Comparison of ENCODE assay signal across 1 cellular context in the genomic region with DNA sequence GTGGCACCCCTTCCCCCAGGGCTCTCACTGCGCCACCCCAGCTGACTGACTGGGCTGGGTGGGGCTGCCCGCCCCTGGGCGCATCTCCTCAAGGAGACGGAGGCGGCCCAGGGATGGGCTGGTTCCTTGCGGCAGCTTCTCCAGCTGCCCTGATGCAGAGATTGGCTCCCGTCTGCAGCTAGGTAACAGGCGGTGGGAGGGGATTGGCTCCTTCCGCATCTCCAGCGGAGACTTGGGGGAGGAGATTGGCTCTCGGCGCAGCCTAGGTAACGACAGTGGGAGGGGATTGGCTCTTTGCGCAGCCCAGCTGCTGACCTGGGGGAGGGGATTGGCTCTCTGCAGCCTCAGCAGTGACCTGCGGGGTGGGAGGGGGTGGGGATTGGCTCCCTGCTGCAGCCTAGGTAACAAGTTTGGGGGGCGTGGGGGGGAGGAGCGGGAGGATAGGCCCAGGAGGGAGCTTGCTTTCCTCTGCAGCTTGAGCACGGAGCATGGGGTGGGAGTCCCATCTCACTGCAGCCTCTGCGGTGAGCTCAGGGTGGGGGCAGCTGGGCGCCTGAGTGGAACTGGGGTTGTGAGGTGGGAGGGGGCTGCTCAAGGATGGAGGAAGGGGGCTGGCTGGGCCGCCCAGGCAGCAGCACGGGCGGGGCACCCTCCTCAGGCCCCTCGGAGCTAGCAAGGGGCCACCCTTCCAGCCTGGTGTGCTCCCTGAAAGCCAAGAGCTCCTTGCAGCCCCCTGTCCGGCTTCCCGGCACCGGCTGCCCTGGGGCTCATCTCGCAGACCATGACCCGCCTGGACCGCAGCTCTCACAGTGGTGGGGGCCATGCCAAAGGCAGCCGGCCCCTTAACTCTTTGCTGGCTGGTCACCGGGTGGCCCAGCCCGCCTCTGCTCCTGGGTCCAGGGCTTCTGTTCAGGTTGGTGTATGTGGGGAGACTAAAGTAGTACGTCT.
TF ChIP-seq lines count a peak whose summit lies in the region.

No MANE protein-coding gene starts in this region.

TF ChIP-seq in H1, 55 proteins besides CTCF, POLR2A, EP300 and RAD21 (continues in another document):
- TF ChIP-seq BACH1 (IDR thresholded peaks at IDR 0.05; ENCODE audit: low read length) (no peak), BRCA1 (IDR thresholded peaks at IDR 0.05; ENCODE audit: low read depth, low read length) (no peak), SIN3A (conservative IDR thresholded peaks at IDR 0.05 in 1 of 2, IDR thresholded peaks at IDR 0.05 in 1 of 2; ENCODE audit: low read depth in 1 of 2, low read length in 2 of 2) (peak; percentile 39 to 70; a peak in 2 of 4 replicates), SAP30 (IDR thresholded peaks at IDR 0.05; ENCODE audit: insufficient read depth, insufficient replicate concordance, low read length) (peak; percentile 53), TAF1 (IDR thresholded peaks at IDR 0.05; ENCODE audit: low read depth, low read length) (no peak), ATF3 (IDR thresholded peaks at IDR 0.05; ENCODE audit: insufficient read depth, low read depth, low read length) (peak; percentile 46; the same call in 1 of the 2 replicates), SP2 (IDR thresholded peaks at IDR 0.05; ENCODE audit: low read length) (peak; percentile 29; the same call in 1 of the 2 replicates), CBX5 (IDR thresholded peaks at IDR 0.05; ENCODE audit: low read depth, low read length) (no peak), GABPA (IDR thresholded peaks at IDR 0.05; ENCODE audit: borderline replicate concordance, insufficient read depth, low read length) (no peak), SIRT6 (IDR thresholded peaks at IDR 0.05; ENCODE audit: low read length) (no peak), ZNF274 (IDR thresholded peaks at IDR 0.05; ENCODE audit: borderline replicate concordance, extremely low read depth, low read length) (no peak), GTF2F1 (IDR thresholded peaks at IDR 0.05; ENCODE audit: borderline replicate concordance, low read depth, low read length) (no peak), KDM4A (IDR thresholded peaks at IDR 0.05; ENCODE audit: low read depth, low read length, severe bottlenecking) (no peak), SP1 (IDR thresholded peaks at IDR 0.05; ENCODE audit: low read depth, low read length) (peak; percentile 99), JUN (IDR thresholded peaks at IDR 0.05; ENCODE audit: low read depth, low read length) (no peak), HDAC6 (IDR thresholded peaks at IDR 0.05; ENCODE audit: low read depth, low read length) (no peak), BCL11A (IDR thresholded peaks at IDR 0.05; ENCODE audit: low read depth in 2 of 2, low read length in 2 of 2) (no peak), SUZ12 (IDR thresholded peaks at IDR 0.05; ENCODE audit: low read length) (no peak), CREB1 (IDR thresholded peaks at IDR 0.05) (peak; percentile 47; the same call in 1 of the 2 replicates), MAX (IDR thresholded peaks at IDR 0.05) (0 out of 2 replicates have a peak, but pooled peaks have one; percentile 13), MAFK (IDR thresholded peaks at IDR 0.05; ENCODE audit: low read depth, low read length) (no peak), ATF2 (IDR thresholded peaks at IDR 0.05; ENCODE audit: low read length) (no peak; the same call in 1 of the 2 replicates), TBP (IDR thresholded peaks at IDR 0.05; ENCODE audit: low read depth, low read length) (peak; percentile 64), POLR2AphosphoS5 (IDR thresholded peaks at IDR 0.05; ENCODE audit: low read depth, low read length) (no peak; the same call in none of the 2 replicates), EZH2 (IDR thresholded peaks at IDR 0.05; ENCODE audit: low read depth, low read length, severe bottlenecking) (no peak), E2F6 (IDR thresholded peaks at IDR 0.05) (no peak), HDAC2 (IDR thresholded peaks at IDR 0.05; ENCODE audit: borderline replicate concordance in 1 of 2, low read depth in 2 of 2, low read length in 2 of 2) (no peak), RBBP5 (IDR thresholded peaks at IDR 0.05; ENCODE audit: borderline replicate concordance, low read depth, low read length) (no peak), EGR1 (IDR thresholded peaks at IDR 0.05; ENCODE audit: borderline replicate concordance, low read depth, low read length) (no peak), RNF2 (IDR thresholded peaks at IDR 0.05; ENCODE audit: borderline replicate concordance, low read depth, low read length, missing control alignments, poor library complexity, severe bottlenecking) (no peak), ASH2L (IDR thresholded peaks at IDR 0.05; ENCODE audit: low read length) (peak; percentile 40), CHD1 (IDR thresholded peaks at IDR 0.05; ENCODE audit: low read depth, low read length) (no peak), CEBPB (IDR thresholded peaks at IDR 0.05; ENCODE audit: low read depth, low read length) (no peak), YY1 (IDR thresholded peaks at IDR 0.05; ENCODE audit: low read depth, low read length) (no peak), TCF12 (IDR thresholded peaks at IDR 0.05; ENCODE audit: low read depth, low read length) (no peak), CBX8 (IDR thresholded peaks at IDR 0.05; ENCODE audit: borderline replicate concordance, low read depth, low read length) (no peak), POU5F1 (IDR thresholded peaks at IDR 0.05; ENCODE audit: low read depth, low read length) (no peak), SIX5 (IDR thresholded peaks at IDR 0.05; ENCODE audit: low read depth, low read length) (no peak), PHF8 (conservative IDR thresholded peaks at IDR 0.05; ENCODE audit: low read depth, low read length) (peak; percentile 42; the same call in 1 of the 2 replicates), CTBP2 (IDR thresholded peaks at IDR 0.05; ENCODE audit: borderline replicate concordance, insufficient read depth, insufficient read length, low read length) (no peak), JUND (IDR thresholded peaks at IDR 0.05; ENCODE audit: low read length) (no peak), RXRA (IDR thresholded peaks at IDR 0.05; ENCODE audit: insufficient read depth, low read depth, low read length) (no peak), TEAD4 (IDR thresholded peaks at IDR 0.05; ENCODE audit: low read depth, low read length) (no peak), KDM1A (IDR thresholded peaks at IDR 0.05; ENCODE audit: borderline replicate concordance, low read length) (no peak), TAF7 (optimal IDR thresholded peaks at IDR 0.05; ENCODE audit: borderline replicate concordance, low read depth, low read length) (no peak), SRF (IDR thresholded peaks at IDR 0.05; ENCODE audit: low read depth, low read length) (no peak), KDM5A (IDR thresholded peaks at IDR 0.05; ENCODE audit: low read length) (no peak), NANOG (IDR thresholded peaks at IDR 0.05; ENCODE audit: insufficient read depth, low read depth, low read length, poor library complexity, severe bottlenecking) (peak; percentile 22), NRF1 (IDR thresholded peaks at IDR 0.05; ENCODE audit: low read depth, low read length) (no peak), SP4 (IDR thresholded peaks at IDR 0.05; ENCODE audit: low read length) (no peak), FOSL1 (IDR thresholded peaks at IDR 0.05; ENCODE audit: insufficient read depth, low read depth, low read length) (no peak), RFX5 (IDR thresholded peaks at IDR 0.05; ENCODE audit: borderline replicate concordance, low read depth, low read length) (0 out of 2 replicates have a peak, but pooled peaks have one; percentile 42)
- TF ChIP-seq, protein P1, sequence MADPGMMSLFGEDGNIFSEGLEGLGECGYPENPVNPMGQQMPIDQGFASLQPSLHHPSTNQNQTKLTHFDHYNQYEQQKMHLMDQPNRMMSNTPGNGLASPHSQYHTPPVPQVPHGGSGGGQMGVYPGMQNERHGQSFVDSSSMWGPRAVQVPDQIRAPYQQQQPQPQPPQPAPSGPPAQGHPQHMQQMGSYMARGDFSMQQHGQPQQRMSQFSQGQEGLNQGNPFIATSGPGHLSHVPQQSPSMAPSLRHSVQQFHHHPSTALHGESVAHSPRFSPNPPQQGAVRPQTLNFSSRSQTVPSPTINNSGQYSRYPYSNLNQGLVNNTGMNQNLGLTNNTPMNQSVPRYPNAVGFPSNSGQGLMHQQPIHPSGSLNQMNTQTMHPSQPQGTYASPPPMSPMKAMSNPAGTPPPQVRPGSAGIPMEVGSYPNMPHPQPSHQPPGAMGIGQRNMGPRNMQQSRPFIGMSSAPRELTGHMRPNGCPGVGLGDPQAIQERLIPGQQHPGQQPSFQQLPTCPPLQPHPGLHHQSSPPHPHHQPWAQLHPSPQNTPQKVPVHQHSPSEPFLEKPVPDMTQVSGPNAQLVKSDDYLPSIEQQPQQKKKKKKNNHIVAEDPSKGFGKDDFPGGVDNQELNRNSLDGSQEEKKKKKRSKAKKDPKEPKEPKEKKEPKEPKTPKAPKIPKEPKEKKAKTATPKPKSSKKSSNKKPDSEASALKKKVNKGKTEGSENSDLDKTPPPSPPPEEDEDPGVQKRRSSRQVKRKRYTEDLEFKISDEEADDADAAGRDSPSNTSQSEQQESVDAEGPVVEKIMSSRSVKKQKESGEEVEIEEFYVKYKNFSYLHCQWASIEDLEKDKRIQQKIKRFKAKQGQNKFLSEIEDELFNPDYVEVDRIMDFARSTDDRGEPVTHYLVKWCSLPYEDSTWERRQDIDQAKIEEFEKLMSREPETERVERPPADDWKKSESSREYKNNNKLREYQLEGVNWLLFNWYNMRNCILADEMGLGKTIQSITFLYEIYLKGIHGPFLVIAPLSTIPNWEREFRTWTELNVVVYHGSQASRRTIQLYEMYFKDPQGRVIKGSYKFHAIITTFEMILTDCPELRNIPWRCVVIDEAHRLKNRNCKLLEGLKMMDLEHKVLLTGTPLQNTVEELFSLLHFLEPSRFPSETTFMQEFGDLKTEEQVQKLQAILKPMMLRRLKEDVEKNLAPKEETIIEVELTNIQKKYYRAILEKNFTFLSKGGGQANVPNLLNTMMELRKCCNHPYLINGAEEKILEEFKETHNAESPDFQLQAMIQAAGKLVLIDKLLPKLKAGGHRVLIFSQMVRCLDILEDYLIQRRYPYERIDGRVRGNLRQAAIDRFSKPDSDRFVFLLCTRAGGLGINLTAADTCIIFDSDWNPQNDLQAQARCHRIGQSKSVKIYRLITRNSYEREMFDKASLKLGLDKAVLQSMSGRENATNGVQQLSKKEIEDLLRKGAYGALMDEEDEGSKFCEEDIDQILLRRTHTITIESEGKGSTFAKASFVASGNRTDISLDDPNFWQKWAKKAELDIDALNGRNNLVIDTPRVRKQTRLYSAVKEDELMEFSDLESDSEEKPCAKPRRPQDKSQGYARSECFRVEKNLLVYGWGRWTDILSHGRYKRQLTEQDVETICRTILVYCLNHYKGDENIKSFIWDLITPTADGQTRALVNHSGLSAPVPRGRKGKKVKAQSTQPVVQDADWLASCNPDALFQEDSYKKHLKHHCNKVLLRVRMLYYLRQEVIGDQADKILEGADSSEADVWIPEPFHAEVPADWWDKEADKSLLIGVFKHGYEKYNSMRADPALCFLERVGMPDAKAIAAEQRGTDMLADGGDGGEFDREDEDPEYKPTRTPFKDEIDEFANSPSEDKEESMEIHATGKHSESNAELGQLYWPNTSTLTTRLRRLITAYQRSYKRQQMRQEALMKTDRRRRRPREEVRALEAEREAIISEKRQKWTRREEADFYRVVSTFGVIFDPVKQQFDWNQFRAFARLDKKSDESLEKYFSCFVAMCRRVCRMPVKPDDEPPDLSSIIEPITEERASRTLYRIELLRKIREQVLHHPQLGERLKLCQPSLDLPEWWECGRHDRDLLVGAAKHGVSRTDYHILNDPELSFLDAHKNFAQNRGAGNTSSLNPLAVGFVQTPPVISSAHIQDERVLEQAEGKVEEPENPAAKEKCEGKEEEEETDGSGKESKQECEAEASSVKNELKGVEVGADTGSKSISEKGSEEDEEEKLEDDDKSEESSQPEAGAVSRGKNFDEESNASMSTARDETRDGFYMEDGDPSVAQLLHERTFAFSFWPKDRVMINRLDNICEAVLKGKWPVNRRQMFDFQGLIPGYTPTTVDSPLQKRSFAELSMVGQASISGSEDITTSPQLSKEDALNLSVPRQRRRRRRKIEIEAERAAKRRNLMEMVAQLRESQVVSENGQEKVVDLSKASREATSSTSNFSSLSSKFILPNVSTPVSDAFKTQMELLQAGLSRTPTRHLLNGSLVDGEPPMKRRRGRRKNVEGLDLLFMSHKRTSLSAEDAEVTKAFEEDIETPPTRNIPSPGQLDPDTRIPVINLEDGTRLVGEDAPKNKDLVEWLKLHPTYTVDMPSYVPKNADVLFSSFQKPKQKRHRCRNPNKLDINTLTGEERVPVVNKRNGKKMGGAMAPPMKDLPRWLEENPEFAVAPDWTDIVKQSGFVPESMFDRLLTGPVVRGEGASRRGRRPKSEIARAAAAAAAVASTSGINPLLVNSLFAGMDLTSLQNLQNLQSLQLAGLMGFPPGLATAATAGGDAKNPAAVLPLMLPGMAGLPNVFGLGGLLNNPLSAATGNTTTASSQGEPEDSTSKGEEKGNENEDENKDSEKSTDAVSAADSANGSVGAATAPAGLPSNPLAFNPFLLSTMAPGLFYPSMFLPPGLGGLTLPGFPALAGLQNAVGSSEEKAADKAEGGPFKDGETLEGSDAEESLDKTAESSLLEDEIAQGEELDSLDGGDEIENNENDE (IDR thresholded peaks at IDR 0.05; ENCODE audit: insufficient replicate concordance, low read length) = no peak
- TF ChIP-seq, protein P2, sequence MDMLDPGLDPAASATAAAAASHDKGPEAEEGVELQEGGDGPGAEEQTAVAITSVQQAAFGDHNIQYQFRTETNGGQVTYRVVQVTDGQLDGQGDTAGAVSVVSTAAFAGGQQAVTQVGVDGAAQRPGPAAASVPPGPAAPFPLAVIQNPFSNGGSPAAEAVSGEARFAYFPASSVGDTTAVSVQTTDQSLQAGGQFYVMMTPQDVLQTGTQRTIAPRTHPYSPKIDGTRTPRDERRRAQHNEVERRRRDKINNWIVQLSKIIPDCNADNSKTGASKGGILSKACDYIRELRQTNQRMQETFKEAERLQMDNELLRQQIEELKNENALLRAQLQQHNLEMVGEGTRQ (IDR thresholded peaks at IDR 0.05; ENCODE audit: low read length) = no peak
